In the genomic region with DNA sequence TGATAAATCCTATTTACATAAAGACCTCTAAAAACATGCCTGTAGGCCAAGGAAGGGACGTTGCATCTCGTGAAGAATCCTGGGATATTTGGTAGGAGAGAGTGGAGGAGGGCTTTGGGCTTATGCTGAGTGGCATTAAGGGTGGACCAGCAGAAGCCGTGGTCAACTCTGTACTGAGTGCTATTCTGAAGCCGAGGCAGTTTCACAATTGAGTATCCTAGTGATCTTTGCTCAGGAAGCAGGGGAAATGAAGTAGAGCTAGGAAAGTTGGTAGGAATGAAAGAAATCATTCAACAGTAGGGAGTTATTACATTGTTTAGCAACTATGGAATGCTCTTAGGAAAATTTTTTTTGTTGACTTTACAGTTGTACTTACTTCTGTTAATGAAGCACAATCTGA, we compare ENCODE assay signal across 15 cellular contexts. TPM values are rescaled to one million over a fixed set of nuclear protein-coding genes. Genes with fewer than 3 reads are reported as not detected.
"Had no signal": no experiment of that assay in that cellular context is flagged by ENCODE, and none has a peak within 500 bp of the region (broad histone marks: within the 10 kb centered on the region; RNA-seq: fewer than 3 reads in every experiment).

No MANE protein-coding gene starts in this region.

- H3K9me3 Mint-ChIP-seq: dendritic cell treated with granulocyte-macrophage colony-stimulating factor and Interleukin-4, amounts not matched to agents 40 ng/mL and 50 ng/mL, for 4 days had no signal

- H3K27ac ChIP-seq: hepatocyte, pancreas, stomach, uterus had no signal

- H3K27me3 ChIP-seq: hepatocyte, pancreas, stomach, uterus had no signal

- DNase-seq: activated CD4-positive, alpha-beta T cell treated with anti-CD3 and anti-CD28 coated beads, Interleukin-2, amount 50 U/mL, for 48 hours; activated CD8-positive, alpha-beta memory T cell treated with anti-CD3 and anti-CD28 coated beads, Interleukin-2, amount 10 ng/mL, durations not matched to agents 7 days and 5 days; activated effector memory CD4-positive, alpha-beta T cell treated with anti-CD3 and anti-CD28 coated beads, Interleukin-2, amount 50 U/mL, for 16 hours; activated T-cell treated with anti-CD3 and anti-CD28 coated beads, Interleukin-2, amount 50 U/mL, for 24 hours; cerebellar nuclear complex; erythroblast; pancreas; stimulated activated CD4-positive, alpha-beta T cell treated with anti-CD3 and anti-CD28 coated beads, Interleukin-4, amount 100 ng/mL, for 4 hours; stomach; uterus had no signal

- H3K4me3 ChIP-seq: hepatocyte, pancreas, stomach, uterus had no signal

- H3K4me3 Mint-ChIP-seq: activated CD8-positive, alpha-beta memory T cell treated with anti-CD3 and anti-CD28 coated beads, Interleukin-2, amount 10 ng/mL, durations not matched to agents 7 days and 5 days; activated T-cell treated with anti-CD3 and anti-CD28 coated beads, Interleukin-2, amount 50 U/mL, for 24 hours; dendritic cell treated with granulocyte-macrophage colony-stimulating factor and Interleukin-4, amounts not matched to agents 40 ng/mL and 50 ng/mL, for 4 days had no signal

- H3K27ac Mint-ChIP-seq: activated CD8-positive, alpha-beta memory T cell treated with anti-CD3 and anti-CD28 coated beads, Interleukin-2, amount 10 ng/mL, durations not matched to agents 7 days and 5 days; activated T-cell treated with anti-CD3 and anti-CD28 coated beads, Interleukin-2, amount 50 U/mL, for 24 hours; dendritic cell treated with granulocyte-macrophage colony-stimulating factor and Interleukin-4, amounts not matched to agents 40 ng/mL and 50 ng/mL, for 4 days had no signal

- H3K36me3 ChIP-seq: pancreas, stomach, uterus had no signal

- ATAC-seq: activated CD4-positive, CD25-positive, alpha-beta regulatory T cell treated with anti-CD3 and anti-CD28 coated beads, Interleukin-2, amount 50 U/mL, for 24 hours; activated CD8-positive, alpha-beta memory T cell treated with anti-CD3 and anti-CD28 coated beads, Interleukin-2, amount 10 ng/mL, durations not matched to agents 7 days and 5 days; activated naive CD4-positive, alpha-beta T cell treated with anti-CD3 and anti-CD28 coated beads, Interleukin-2, amount 50 U/mL, for 72 hours had no signal

- H3K9me3 ChIP-seq: pancreas, stomach, uterus had no signal

- H3K4me1 ChIP-seq: uterus had no signal

- H3K27me3 Mint-ChIP-seq: activated CD8-positive, alpha-beta memory T cell treated with anti-CD3 and anti-CD28 coated beads, Interleukin-2, amount 10 ng/mL, durations not matched to agents 7 days and 5 days; activated T-cell treated with anti-CD3 and anti-CD28 coated beads, Interleukin-2, amount 50 U/mL, for 24 hours had no signal

- FAIRE-seq: pancreas had no signal

RNA-seq across cellular contexts. Expression of gene MCTP2, which starts 24.2 kb away (rescaled TPM):
- polyA plus RNA-seq: neural cell had no signal
